ENCODE assay signal across 1 cellular context in genomic region chr5:132101385-132101880, GRCh38.
TF ChIP-seq lines count a peak whose summit lies in the region.

No MANE protein-coding gene starts in this region.

TF ChIP-seq in GM12878, 131 proteins besides CTCF, POLR2A, EP300 and RAD21:
- no peak for TF ChIP-seq EED (IDR thresholded peaks at IDR 0.05; ENCODE audit: low read depth)
- no peak for TF ChIP-seq LARP7 (IDR thresholded peaks at IDR 0.05)
- no peak for TF ChIP-seq MTA3 (IDR thresholded peaks at IDR 0.05; ENCODE audit: borderline replicate concordance, low read length)
- no peak for TF ChIP-seq PML (IDR thresholded peaks at IDR 0.05; ENCODE audit: low read length)
- no peak for TF ChIP-seq SIX5 (IDR thresholded peaks at IDR 0.05; ENCODE audit: low read depth, low read length, severe bottlenecking)
- no peak for TF ChIP-seq HDAC6 (IDR thresholded peaks at IDR 0.05; ENCODE audit: unreplicated experiment)
- TF ChIP-seq ZNF217 (IDR thresholded peaks at IDR 0.05) = no peak
- no peak for TF ChIP-seq CEBPZ (IDR thresholded peaks at IDR 0.05; ENCODE audit: low read depth, low read length)
- no peak for TF ChIP-seq PAX5 (IDR thresholded peaks at IDR 0.05; ENCODE audit: borderline replicate concordance, low read depth, low read length)
- no peak for TF ChIP-seq ZBED1 (IDR thresholded peaks at IDR 0.05; ENCODE audit: borderline replicate concordance)
- no peak for TF ChIP-seq CHD2 (IDR thresholded peaks at IDR 0.05; ENCODE audit: borderline replicate concordance, low read depth, low read length)
- no peak for TF ChIP-seq REST (IDR thresholded peaks at IDR 0.05; ENCODE audit: low read depth, low read length)
- no peak for TF ChIP-seq SMARCA5 (IDR thresholded peaks at IDR 0.05)
- no peak for TF ChIP-seq ZSCAN29 (IDR thresholded peaks at IDR 0.05)
- TF ChIP-seq E4F1 (IDR thresholded peaks at IDR 0.05; ENCODE audit: borderline replicate concordance, partially characterized antibody) = no peak
- no peak for TF ChIP-seq SREBF2 (IDR thresholded peaks at IDR 0.05; ENCODE audit: low read length)
- no peak for TF ChIP-seq ATF3 (IDR thresholded peaks at IDR 0.05; ENCODE audit: borderline replicate concordance, extremely low read depth, low read depth, low read length)
- no peak for TF ChIP-seq PBX3 (IDR thresholded peaks at IDR 0.05; ENCODE audit: insufficient replicate concordance, low read depth, low read length)
